In genomic region chr9:69252436-69252835, GRCh38 we compare ENCODE assay signal across 15 cellular contexts.
"Had no signal": no experiment of that assay in that cellular context is flagged by ENCODE, and none has a peak within 500 bp of the region (broad histone marks: within the 10 kb centered on the region; RNA-seq: fewer than 3 reads in every experiment).

No MANE protein-coding gene starts in this region.

- H3K27me3 ChIP-seq: ascending aorta, cardiac muscle cell had no signal

- H3K4me3 Mint-ChIP-seq: activated CD4-positive, alpha-beta memory T cell treated with anti-CD3 and anti-CD28 coated beads for 36 hours; activated naive CD8-positive, alpha-beta T cell treated with anti-CD3 and anti-CD28 coated beads, Interleukin-2, amount 50 U/mL, for 24 hours; activated T-cell treated with anti-CD3 and anti-CD28 coated beads, Interleukin-2, amount 50 U/mL, for 72 hours; type B pancreatic cell had no signal

- H3K27me3 Mint-ChIP-seq: activated CD4-positive, alpha-beta memory T cell treated with anti-CD3 and anti-CD28 coated beads for 36 hours; activated naive CD8-positive, alpha-beta T cell treated with anti-CD3 and anti-CD28 coated beads, Interleukin-2, amount 50 U/mL, for 24 hours; type B pancreatic cell had no signal

- H3K9me3 Mint-ChIP-seq: activated CD4-positive, alpha-beta memory T cell treated with anti-CD3 and anti-CD28 coated beads for 36 hours; activated naive CD8-positive, alpha-beta T cell treated with anti-CD3 and anti-CD28 coated beads, Interleukin-2, amount 50 U/mL, for 24 hours; activated T-cell treated with anti-CD3 and anti-CD28 coated beads, Interleukin-2, amount 50 U/mL, for 72 hours; type B pancreatic cell had no signal

- H3K4me1 ChIP-seq: ascending aorta had no signal

- H3K4me3 ChIP-seq: ascending aorta, cardiac muscle cell, smooth muscle cell had no signal

- ATAC-seq: activated naive CD8-positive, alpha-beta T cell treated with anti-CD3 and anti-CD28 coated beads, Interleukin-2, amount 50 U/mL, for 24 hours; activated T-cell treated with anti-CD3 and anti-CD28 coated beads, Interleukin-2, amount 50 U/mL, for 72 hours; left lobe of liver had no signal

- DNase-seq: activated CD4-positive, alpha-beta memory T cell treated with anti-CD3 and anti-CD28 coated beads for 36 hours; activated CD4-positive, alpha-beta T cell treated with anti-CD3 and anti-CD28 coated beads for 1 hour; activated naive CD4-positive, alpha-beta T cell treated with Interleukin-2 at 50 U/mL for 16 hours; activated naive CD8-positive, alpha-beta T cell treated with anti-CD3 and anti-CD28 coated beads, Interleukin-2, amount 50 U/mL, for 24 hours; activated T-cell treated with anti-CD3 and anti-CD28 coated beads, Interleukin-2, amount 50 U/mL, for 72 hours; effector CD4-positive, alpha-beta T cell; erythroblast; posterior cingulate gyrus; right cardiac atrium; T-helper 9 cell had no signal

- H3K27ac ChIP-seq: cardiac muscle cell had no signal

- H3K27ac Mint-ChIP-seq: activated CD4-positive, alpha-beta memory T cell treated with anti-CD3 and anti-CD28 coated beads for 36 hours; activated naive CD8-positive, alpha-beta T cell treated with anti-CD3 and anti-CD28 coated beads, Interleukin-2, amount 50 U/mL, for 24 hours; activated T-cell treated with anti-CD3 and anti-CD28 coated beads, Interleukin-2, amount 50 U/mL, for 72 hours; type B pancreatic cell had no signal

- H3K4me1 Mint-ChIP-seq: activated naive CD8-positive, alpha-beta T cell treated with anti-CD3 and anti-CD28 coated beads, Interleukin-2, amount 50 U/mL, for 24 hours had no signal

- H3K9me3 ChIP-seq: ascending aorta had no signal
